In genomic region chr11:125977333-125977732, GRCh38 we compare ENCODE assay signal across 3 cellular contexts.
TF ChIP-seq lines count a peak whose summit lies in the region.

No MANE protein-coding gene starts in this region.

TF ChIP-seq in HepG2, 621 proteins besides CTCF, POLR2A, EP300 and RAD21:
- no peak for TF ChIP-seq SKI (IDR thresholded peaks at IDR 0.05; ENCODE audit: partially characterized antibody)
- TF ChIP-seq ATF7 (IDR thresholded peaks at IDR 0.05) = peak; percentile 66; the same call in 1 of the 2 replicates
- TF ChIP-seq ATF7 (CRISPR knock-in tag; IDR thresholded peaks at IDR 0.05) = no peak

TF ChIP-seq in HEK293, 187 proteins besides CTCF, POLR2A, EP300 and RAD21:
- TF ChIP-seq HOXC10 (CRISPR knock-in tag; IDR thresholded peaks at IDR 0.05) (no peak), ATF2 (tag by site-specific recombination; IDR thresholded peaks at IDR 0.05; ENCODE audit: low read depth) (peak; percentile 76)

TF ChIP-seq in GM12878, 131 proteins besides CTCF, POLR2A, EP300 and RAD21:
- TF ChIP-seq RELB (IDR thresholded peaks at IDR 0.05; ENCODE audit: low read depth) (no peak), ATF7 (IDR thresholded peaks at IDR 0.05; ENCODE audit: low read depth) (0 out of 2 replicates have a peak, but pooled peaks have one; percentile 16)
